8 cellular contexts compared by ENCODE assay signal in genomic region chr9:34332370-34332964, GRCh38. TPM values are rescaled to one million over a fixed set of nuclear protein-coding genes. Genes with fewer than 3 reads are reported as not detected.
DNase-seq lines count a peak whose midpoint lies in the region; ATAC-seq and TF ChIP-seq lines count a peak whose summit lies in the region.

No MANE protein-coding gene starts in this region.

- no peak overlapping the region for H3K4me3 ChIP-seq in choroid plexus epithelial cell (ENCODE audit: low read depth, low read length)

- peak; percentile 17 for DNase-seq in AG08396 (ENCODE audit: low spot score)
- peak; percentile 29 for DNase-seq in GF-D8 (lab: John Stamatoyannopoulos, UW)
- DNase-seq in NCI-H460 (ENCODE audit: extremely low read depth, low read depth), result peak; percentile 45
- peak; percentile 80 for DNase-seq in choroid plexus epithelial cell (ENCODE audit: low read depth)
- peak; percentile 30 for DNase-seq in mucosa of gallbladder (ENCODE audit: low spot score)
- DNase-seq in iPS-NIHi11 (ENCODE audit: low spot score), result no peak
- no peak for DNase-seq in NCI-H187 treated with DMSO at 0.1 percent for 48 hours (lab: John Stamatoyannopoulos, UW)

- peak; percentile 70 for TF ChIP-seq CTCF in choroid plexus epithelial cell (conservative IDR thresholded peaks at IDR 0.05; ENCODE audit: low read depth, low read length)

- ATAC-seq in GM21390 (IDR thresholded peaks at IDR 0.05; ENCODE audit: unreplicated experiment), result no peak

RNA-seq across cellular contexts. Expression of gene NUDT2, which starts 3.1 kb away (rescaled TPM):
- total RNA-seq in NCI-H460 (2014; rRNA removed; shearing (Covaris generic)), result 15.6 and 16.2 TPM in 2 replicates
- 13.5 and 19.4 TPM in 2 replicates for polyA plus RNA-seq in NCI-H460 (2014; cell fraction: nucleus; rRNA removed)
- total RNA-seq in mucosa of gallbladder, result 25.5 TPM

RNA-seq across cellular contexts. Expression of gene KIF24, which starts 3.4 kb away (rescaled TPM):
- total RNA-seq in NCI-H460 (2014; rRNA removed; shearing (Covaris generic)), result 2.4 and 2.5 TPM in 2 replicates
- 3.9 and 5.9 TPM in 2 replicates for polyA plus RNA-seq in NCI-H460 (2014; cell fraction: nucleus; rRNA removed)
- 1.9 TPM for total RNA-seq in mucosa of gallbladder

RNA-seq across cellular contexts. Expression of gene MYORG, which starts 44.2 kb away (rescaled TPM):
- 0.61 and 0.79 TPM in 2 replicates for total RNA-seq in NCI-H460 (2014; rRNA removed; shearing (Covaris generic))
- 1.3 and 3.2 TPM in 2 replicates for polyA plus RNA-seq in NCI-H460 (2014; cell fraction: nucleus; rRNA removed)
- total RNA-seq in mucosa of gallbladder, result 94.5 TPM

Comparison
In these comparisons a context has a peak if more than half of its experiments do, and no peak if none do; other contexts are left out.
1. DNase-seq: peak in AG08396 (single experiment), GF-D8 (single experiment), NCI-H460 (single experiment), choroid plexus epithelial cell (single experiment) and mucosa of gallbladder (single experiment); none in iPS-NIHi11 (single experiment) and NCI-H187 treated with DMSO at 0.1 percent for 48 hours (single experiment).
2. RNA of gene MYORG, which starts 44.2 kb away (total RNA-seq): 94.5 TPM in mucosa of gallbladder (single experiment); 0.61 to 0.79 TPM in NCI-H460; every median in the first group is over 10 times any median in the second.